Comparison of ENCODE assay signal across 23 cellular contexts in the genomic region with DNA sequence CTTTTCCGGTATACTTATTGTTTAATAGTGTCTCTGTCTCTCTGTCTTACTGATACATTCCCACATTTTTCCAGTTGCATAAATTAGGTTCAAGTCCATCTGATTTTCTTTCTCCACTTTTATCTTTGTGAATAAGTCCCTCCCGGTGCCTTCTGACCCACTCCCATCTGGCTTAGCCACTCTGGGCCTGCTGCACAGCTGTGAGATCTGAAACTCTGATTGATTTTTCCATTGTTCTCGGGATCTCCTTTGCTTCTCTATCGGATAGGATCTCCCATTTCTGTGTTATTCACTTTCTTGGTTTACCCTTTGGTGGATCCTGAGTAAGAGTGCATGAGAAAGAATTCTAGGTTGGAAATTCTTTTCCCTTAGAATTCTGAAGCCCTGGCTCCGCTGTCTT.
"Had no signal": no experiment of that assay in that cellular context is flagged by ENCODE, and none has a peak within 500 bp of the region (broad histone marks: within the 10 kb centered on the region; RNA-seq: fewer than 3 reads in every experiment).

No MANE protein-coding gene starts in this region.

- H3K4me3 Mint-ChIP-seq: memory B cell; mesothelial cell of epicardium; nephron progenitor cell; stimulated activated naive CD8-positive, alpha-beta T cell treated with anti-CD3 and anti-CD28 coated beads, Interleukin-15, amount 100 ng/mL, for 72 hours had no signal

- H3K27me3 Mint-ChIP-seq: memory B cell; naive B cell; stimulated activated naive CD8-positive, alpha-beta T cell treated with anti-CD3 and anti-CD28 coated beads, Interleukin-15, amount 100 ng/mL, for 72 hours had no signal

- ATAC-seq: mucosa of descending colon; pancreas; right lobe of liver; stimulated activated naive CD8-positive, alpha-beta T cell treated with anti-CD3 and anti-CD28 coated beads, Interleukin-15, amount 100 ng/mL, for 72 hours had no signal

- DNase-seq: dermis blood vessel endothelial cell; effector memory CD4-positive, alpha-beta T cell; erythroblast; esophagus squamous epithelium; head of caudate nucleus; mucosa of descending colon; naive B cell; nephron progenitor cell; pancreas; right lobe of liver; small intestine; stimulated activated CD4-positive, alpha-beta T cell treated with anti-CD3 and anti-CD28 coated beads, Interleukin-15, amount 100 ng/mL, for 24 hours; stimulated activated CD4-positive, alpha-beta T cell treated with anti-CD3 and anti-CD28 coated beads, Interleukin-2, amount 100 ng/mL, for 48 hours; stimulated activated naive CD4-positive, alpha-beta T cell; stimulated activated naive CD8-positive, alpha-beta T cell treated with anti-CD3 and anti-CD28 coated beads, Interleukin-15, amount 100 ng/mL, for 72 hours; thyroid gland; trophoblast cell had no signal

- H3K4me1 ChIP-seq: esophagus squamous epithelium, right lobe of liver, vagina had no signal

- H3K27ac Mint-ChIP-seq: memory B cell, mesothelial cell of epicardium, naive B cell had no signal

- H3K9me3 ChIP-seq: esophagus squamous epithelium, mucosa of descending colon, neutrophil, pancreas, right lobe of liver, thyroid gland, vagina had no signal

- H3K27ac ChIP-seq: coronary artery, esophagus squamous epithelium, neutrophil, pancreas, right lobe of liver, thyroid gland, vagina had no signal

- H3K4me3 ChIP-seq: coronary artery, esophagus squamous epithelium, lung, mucosa of descending colon, pancreas, right lobe of liver, thyroid gland, vagina had no signal

- H3K9me3 Mint-ChIP-seq: memory B cell; mesothelial cell of epicardium; naive B cell; nephron progenitor cell; stimulated activated naive CD8-positive, alpha-beta T cell treated with anti-CD3 and anti-CD28 coated beads, Interleukin-15, amount 100 ng/mL, for 72 hours had no signal

- H3K27me3 ChIP-seq: esophagus squamous epithelium, neutrophil, pancreas, right lobe of liver, thyroid gland, vagina had no signal

- H3K4me1 Mint-ChIP-seq: mesothelial cell of epicardium, nephron progenitor cell had no signal
